In genomic region chr4:109815151-109816081, GRCh38 we compare ENCODE assay signal across 1 cellular context.
TF ChIP-seq lines count a peak whose summit lies in the region.

TSS of gene GAR1 (plus strand) at chr4:109815762. CDS start at chr4:109816165, 403 bp downstream.

TF ChIP-seq in K562, 482 proteins besides CTCF, POLR2A, EP300 and RAD21 (continued from another document and continues in another):
- TF ChIP-seq E2F3 (CRISPR knock-in tag; IDR thresholded peaks at IDR 0.05) (no peak), TCF7L2 (IDR thresholded peaks at IDR 0.05; ENCODE audit: low read depth, low read length) (no peak), SMAD3 (CRISPR knock-in tag; conservative IDR thresholded peaks at IDR 0.05) (no peak), DEAF1 (CRISPR knock-in tag; IDR thresholded peaks at IDR 0.05) (no peak), ZNF75A (CRISPR knock-in tag; IDR thresholded peaks at IDR 0.05) (no peak), ZKSCAN3 (CRISPR knock-in tag; IDR thresholded peaks at IDR 0.05) (no peak), ZBTB40 (IDR thresholded peaks at IDR 0.05) (peak; percentile 96), ZBTB40 (CRISPR knock-in tag; IDR thresholded peaks at IDR 0.05) (no peak), EWSR1 (IDR thresholded peaks at IDR 0.05; ENCODE audit: borderline replicate concordance, low read depth, partially characterized antibody) (no peak), ZNF589 (CRISPR knock-in tag; IDR thresholded peaks at IDR 0.05; ENCODE audit: low read depth) (peak; percentile 59; the same call in 1 of the 2 replicates), MTA1 (IDR thresholded peaks at IDR 0.05; ENCODE audit: borderline replicate concordance) (peak; percentile 98), ETV5 (CRISPR knock-in tag; IDR thresholded peaks at IDR 0.05; ENCODE audit: low read depth) (peak; percentile 77), CEBPG (CRISPR knock-in tag; IDR thresholded peaks at IDR 0.05) (no peak), CEBPG (tag; conservative IDR thresholded peaks at IDR 0.05 in 1 of 2, IDR thresholded peaks at IDR 0.05 in 1 of 2) (no peak), ZBTB11 (CRISPR knock-in tag; IDR thresholded peaks at IDR 0.05) (peak in 1 of 3 experiments; percentile 89; a peak in 2 of 6 replicates), ZNF518B (CRISPR knock-in tag; IDR thresholded peaks at IDR 0.05) (no peak), SRSF3 (IDR thresholded peaks at IDR 0.05; ENCODE audit: insufficient read depth, low read length) (no peak), ZBTB12 (CRISPR knock-in tag; IDR thresholded peaks at IDR 0.05) (peak; percentile 91), SUPT5H (IDR thresholded peaks at IDR 0.05) (peak; percentile 83), THAP12 (CRISPR knock-in tag; IDR thresholded peaks at IDR 0.05) (peak; percentile 60; the same call in 1 of the 2 replicates), TOE1 (IDR thresholded peaks at IDR 0.05; ENCODE audit: borderline replicate concordance) (0 out of 2 replicates have a peak, but pooled peaks have one; percentile 11), TOE1 (CRISPR knock-in tag; IDR thresholded peaks at IDR 0.05; ENCODE audit: borderline replicate concordance, low read depth) (no peak), TCFL5 (CRISPR knock-in tag; conservative IDR thresholded peaks at IDR 0.05) (no peak), HMGXB4 (CRISPR knock-in tag; IDR thresholded peaks at IDR 0.05) (no peak; the same call in 1 of the 2 replicates), ZFP1 (CRISPR knock-in tag; IDR thresholded peaks at IDR 0.05) (no peak), MEF2D (tag; conservative IDR thresholded peaks at IDR 0.05; ENCODE audit: low read depth) (no peak), LEF1 (IDR thresholded peaks at IDR 0.05) (no peak; the same call in 1 of the 2 replicates), TAF1 (IDR thresholded peaks at IDR 0.05; ENCODE audit: control insufficient read depth, extremely low read depth, insufficient read depth, low read length, severe bottlenecking) (peak; percentile 87), ZBTB9 (CRISPR knock-in tag; IDR thresholded peaks at IDR 0.05) (no peak), TRIM28 (IDR thresholded peaks at IDR 0.05) (no peak), NFYB (IDR thresholded peaks at IDR 0.05; ENCODE audit: extremely low read depth, insufficient read length) (no peak), ZNF133 (CRISPR knock-in tag; IDR thresholded peaks at IDR 0.05) (no peak), SOX6 (IDR thresholded peaks at IDR 0.05) (peak; percentile 63)
